In genomic region chr12:6370576-6370935, GRCh38 we compare ENCODE assay signal across 11 cellular contexts. TPM values are rescaled to one million over a fixed set of nuclear protein-coding genes. Genes with fewer than 3 reads are reported as not detected.
A peak's percentile ranks its signal among the peaks of the same experiment; 100 is the strongest.
DNase-seq lines count a peak whose midpoint lies in the region; ATAC-seq and TF ChIP-seq lines count a peak whose summit lies in the region.
"Had no signal": no experiment of that assay in that cellular context is flagged by ENCODE, and none has a peak within 500 bp of the region (broad histone marks: within the 10 kb centered on the region; RNA-seq: fewer than 3 reads in every experiment).

No MANE protein-coding gene starts in this region.

- H3K27ac Mint-ChIP-seq in mesothelial cell of epicardium (peak overlapping the region; percentile 89), type B pancreatic cell (peak overlapping the region; percentile 96)

- H3K4me1 Mint-ChIP-seq in mesothelial cell of epicardium = peaks cover 53% of the 10 kb centered on the region
- peaks cover 21% of the 10 kb centered on the region for H3K4me1 Mint-ChIP-seq in type B pancreatic cell (ENCODE audit: unreplicated experiment)

- DNase-seq in SK-N-SH (no peak), breast epithelium (ENCODE audit: low spot score in 2 of 2) (no peak), mesothelial cell of epicardium (ENCODE audit: low spot score in 2 of 2, unreplicated experiment in 2 of 2) (no peak), type B pancreatic cell (ENCODE audit: extremely low spot score, unreplicated experiment) (no peak), Karpas-422 (no peak)
- DNase-seq in effector CD8-positive, alpha-beta T cell (lab: John Stamatoyannopoulos, UW) = no peak
- DNase-seq: activated T-cell treated with anti-CD3 and anti-CD28 coated beads, Interleukin-2, amount 50 U/mL, for 1 hour; gastrocnemius medialis; GOT3 had no signal

- TF ChIP-seq EP300 in SK-N-SH (IDR thresholded peaks at IDR 0.05; ENCODE audit: borderline replicate concordance in 1 of 2, low read depth in 1 of 2, low read length in 1 of 2) = no peak

- H3K36me3 ChIP-seq in SK-N-SH (replicated peaks in 1 of 2; ENCODE audit: control insufficient read depth in 1 of 2, insufficient read depth in 2 of 2, low read length in 1 of 2) (no peaks in the 10 kb centered on the region), breast epithelium (no peaks in the 10 kb centered on the region), Karpas-422 (ENCODE audit: insufficient read depth, low read length) (no peaks in the 10 kb centered on the region)
- H3K36me3 ChIP-seq: gastrocnemius medialis had no signal

- H3K4me2 ChIP-seq in SK-N-SH (peak overlapping the region; percentile 54), Karpas-422 (ENCODE audit: low read depth, low read length, poor library complexity, severe bottlenecking) (no peak overlapping the region)

- no peaks in the 10 kb centered on the region for H3K27me3 ChIP-seq in SK-N-SH (ENCODE audit: insufficient read depth)
- no peaks in the 10 kb centered on the region for H3K27me3 ChIP-seq in breast epithelium
- no peaks in the 10 kb centered on the region for H3K27me3 ChIP-seq in Karpas-422 (ENCODE audit: low read length)
- H3K27me3 ChIP-seq: gastrocnemius medialis had no signal

- H3K9me3 ChIP-seq in SK-N-SH = no peaks in the 10 kb centered on the region
- H3K9me3 ChIP-seq in breast epithelium = no peaks in the 10 kb centered on the region
- H3K9me3 ChIP-seq in Karpas-422 (ENCODE audit: low read length) = no peaks in the 10 kb centered on the region
- H3K9me3 ChIP-seq: gastrocnemius medialis had no signal

- H3F3A ChIP-seq in SK-N-SH (replicated peaks; ENCODE audit: insufficient read depth) = peaks cover 19% of the 10 kb centered on the region

- TF ChIP-seq RAD21 in SK-N-SH (IDR thresholded peaks at IDR 0.05; ENCODE audit: low read length) = no peak

- no peak for TF ChIP-seq CTCF in SK-N-SH (IDR thresholded peaks at IDR 0.05)
- no peak for TF ChIP-seq CTCF in breast epithelium (IDR thresholded peaks at IDR 0.05)
- no peak for TF ChIP-seq CTCF in mesothelial cell of epicardium (IDR thresholded peaks at IDR 0.05; ENCODE audit: unreplicated experiment)
- no peak for TF ChIP-seq CTCF in type B pancreatic cell (conservative IDR thresholded peaks at IDR 0.05)

- CTCF ChIA-PET in SK-N-SH (lab: Yijun Ruan, JAX) = interaction anchor here (1.5 to 1.6 kb wide), 2 partner anchors 95 to 382 kb away, joined by 3 to 4 read pairs; no protein-coding TSS in a partner anchor

- intact Hi-C loops in breast epithelium (cut with DNase I; ENCODE audit: low total_unique reads) = no loop called here

- no peaks in the 10 kb centered on the region for H3K9me3 Mint-ChIP-seq in mesothelial cell of epicardium
- peaks cover under 1% of the 10 kb centered on the region for H3K9me3 Mint-ChIP-seq in type B pancreatic cell

- H3K36me3 Mint-ChIP-seq in mesothelial cell of epicardium (no peaks in the 10 kb centered on the region), type B pancreatic cell (peaks cover 8% of the 10 kb centered on the region)

- H3K4me1 ChIP-seq in SK-N-SH (ENCODE audit: control insufficient read depth in 1 of 2, insufficient read depth in 2 of 2, low read depth in 1 of 2, low read length in 1 of 2) (peaks cover 4 to 26% of the 10 kb centered on the region in 2 experiments; a peak in 3 of 4 replicates), breast epithelium (peaks cover 3 to 10% of the 10 kb centered on the region in 2 donors), Karpas-422 (ENCODE audit: low read length) (peaks cover 2% of the 10 kb centered on the region; the same call in 1 of the 2 replicates)

- no peaks in the 10 kb centered on the region for H3K27me3 Mint-ChIP-seq in mesothelial cell of epicardium (ENCODE audit: low read depth)
- H3K27me3 Mint-ChIP-seq in type B pancreatic cell = peaks cover 3% of the 10 kb centered on the region

- H3K9ac ChIP-seq in SK-N-SH (peak overlapping the region; percentile 47; the same call in 1 of the 2 replicates), Karpas-422 (ENCODE audit: low read length) (no peak overlapping the region)

- no peaks in the 10 kb centered on the region for H4K20me1 ChIP-seq in SK-N-SH (ENCODE audit: insufficient read depth)
- H4K20me1 ChIP-seq in Karpas-422 (ENCODE audit: insufficient read depth, low read depth, low read length) = no peaks in the 10 kb centered on the region

- TF ChIP-seq POLR2A in breast epithelium (IDR thresholded peaks at IDR 0.05) = no peak

- H3K79me2 ChIP-seq in SK-N-SH (ENCODE audit: insufficient read depth) = no peaks in the 10 kb centered on the region
- no peaks in the 10 kb centered on the region for H3K79me2 ChIP-seq in Karpas-422 (ENCODE audit: low read length)

- H3K4me3 ChIP-seq in SK-N-SH (ENCODE audit: low read depth in 2 of 2, low read length in 1 of 2) (no peak overlapping the region), breast epithelium (peak overlapping the region in 2 of 3 donors; percentile 53 to 65), Karpas-422 (ENCODE audit: low read length) (no peak overlapping the region)
- H3K4me3 ChIP-seq: gastrocnemius medialis had no signal

- POLR2A ChIA-PET in SK-N-SH (lab: Yijun Ruan, JAX) = interaction anchor here (0.6 kb wide), 1 partner anchor 184 kb away, joined by 4 read pairs; no protein-coding TSS in a partner anchor

- H3K9me2 ChIP-seq in SK-N-SH (no peaks in the 10 kb centered on the region), Karpas-422 (replicated peaks; ENCODE audit: insufficient read depth, low read length) (no peaks in the 10 kb centered on the region)

- H2AFZ ChIP-seq in SK-N-SH (ENCODE audit: low read depth) = peak overlapping the region; percentile 38; the same call in 1 of the 2 replicates
- no peak overlapping the region for H2AFZ ChIP-seq in Karpas-422 (ENCODE audit: low read length)

- ATAC-seq in SK-N-SH treated with all-trans-retinoic acid at 6 μM for 48 hours = no peak
- ATAC-seq in GM21515 (IDR thresholded peaks at IDR 0.05; ENCODE audit: unreplicated experiment) = no peak

- H3K27ac ChIP-seq in SK-N-SH (ENCODE audit: low read depth in 2 of 2, low read length in 1 of 2) (peak overlapping the region in 1 of 2 experiments; percentile 74; a peak in 3 of 4 replicates), breast epithelium (peak overlapping the region; percentile 92 to 97), Karpas-422 (ENCODE audit: low read length) (no peak overlapping the region)
- H3K27ac ChIP-seq: gastrocnemius medialis had no signal

- H3K4me3 Mint-ChIP-seq in mesothelial cell of epicardium (no peak overlapping the region), type B pancreatic cell (peak overlapping the region; percentile 82)

- WGBS in SK-N-SH (ENCODE audit: low lambda C conversion rate) = 88% methylated on average over 4 of the region's 4 CpGs

TF ChIP-seq in SK-N-SH, 30 proteins besides CTCF, POLR2A, EP300 and RAD21 (continues in another document):
- TF ChIP-seq ELF1 (IDR thresholded peaks at IDR 0.05) (no peak), RXRA (IDR thresholded peaks at IDR 0.05; ENCODE audit: borderline replicate concordance, low read depth) (no peak), GABPA (IDR thresholded peaks at IDR 0.05; ENCODE audit: low read depth) (no peak), TCF12 (IDR thresholded peaks at IDR 0.05) (no peak), RFX5 (IDR thresholded peaks at IDR 0.05; ENCODE audit: low read length) (no peak), NRF1 (IDR thresholded peaks at IDR 0.05; ENCODE audit: low read depth, low read length) (no peak), POLR2AphosphoS5 (IDR thresholded peaks at IDR 0.05; ENCODE audit: low read depth, low read length) (no peak), CHD2 (IDR thresholded peaks at IDR 0.05; ENCODE audit: low read length, partially characterized antibody) (no peak), RCOR1 (IDR thresholded peaks at IDR 0.05; ENCODE audit: low read length) (no peak), NFIC (IDR thresholded peaks at IDR 0.05; ENCODE audit: borderline replicate concordance) (no peak)

TF ChIP-seq in SK-N-SH treated with all-trans-retinoic acid at 6 μM for 48 hours, 23 proteins besides CTCF, POLR2A, EP300 and RAD21 (continues in another document):
- no peak for TF ChIP-seq ISL1 (CRISPR knock-in tag; IDR thresholded peaks at IDR 0.05)

RNA-seq across cellular contexts. Expression of gene SCNN1A, which starts 4.8 kb away (rescaled TPM):
- 0.71 and 1.6 TPM in 2 replicates for polyA plus RNA-seq in SK-N-SH (2012; rRNA removed)
- polyA plus RNA-seq in SK-N-SH (2012; cell fraction: cytosol; rRNA removed) = 0.97 and 0.98 TPM in 2 replicates
- polyA plus RNA-seq in SK-N-SH (2012; cell fraction: nucleus; rRNA removed) = 1.2 and 1.6 TPM in 2 replicates
- 100 to 1,000 TPM in 1 of 3 donors, 10 to 100 TPM in 1, 1 to 10 TPM in 1; 1.3 to 175 (median 93.7) TPM for total RNA-seq in breast epithelium
- 20.1 to 21.5 TPM (median 20.3 TPM) in 3 replicates for total RNA-seq in mesothelial cell of epicardium
- total RNA-seq in type B pancreatic cell (ENCODE audit: low replicate concordance) = 29.2 and 72.7 TPM in 2 replicates
- not detected in 2 replicates for total RNA-seq in Karpas-422 (2014; rRNA removed; shearing (Covaris generic); ENCODE audit: low replicate concordance)

RNA-seq across cellular contexts. Expression of gene LTBR, which starts 13.4 kb away (rescaled TPM):
- polyA plus RNA-seq in SK-N-SH (2012; rRNA removed) = 0.10 and 0.12 TPM in 2 replicates
- polyA plus RNA-seq in SK-N-SH (2012; cell fraction: cytosol; rRNA removed) = 0.03 and 0.06 TPM in 2 replicates
- 0.32 and 0.73 TPM in 2 replicates for polyA plus RNA-seq in SK-N-SH (2012; cell fraction: nucleus; rRNA removed)
- total RNA-seq in breast epithelium (100 to 1,000 TPM in 2 of 3 donors, 10 to 100 TPM in 1; 90.1 to 115 (median 108) TPM), mesothelial cell of epicardium (61.7 to 68.1 TPM (median 66.8 TPM) in 3 replicates), type B pancreatic cell (ENCODE audit: low replicate concordance) (18.5 and 98.5 TPM in 2 replicates)
- total RNA-seq in Karpas-422 (2014; rRNA removed; shearing (Covaris generic); ENCODE audit: low replicate concordance) = not detected in 2 replicates

RNA-seq across cellular contexts. Expression of gene TNFRSF1A, which starts 28.7 kb away (rescaled TPM):
- 68.3 and 92.9 TPM in 2 replicates for polyA plus RNA-seq in SK-N-SH (2012; rRNA removed)
- 86.7 and 93.2 TPM in 2 replicates for polyA plus RNA-seq in SK-N-SH (2012; cell fraction: cytosol; rRNA removed)
- polyA plus RNA-seq in SK-N-SH (2012; cell fraction: nucleus; rRNA removed) = 72.6 and 75.2 TPM in 2 replicates
- total RNA-seq in breast epithelium (100 to 1,000 TPM; 232 to 256 (median 238) TPM), mesothelial cell of epicardium (65.4 to 70.4 TPM (median 68.9 TPM) in 3 replicates), type B pancreatic cell (ENCODE audit: low replicate concordance) (79.1 and 222 TPM in 2 replicates)
- total RNA-seq in Karpas-422 (2014; rRNA removed; shearing (Covaris generic); ENCODE audit: low replicate concordance) = 0.72 TPM in 1 of 2 replicates, not detected in the other

Comparison
In these comparisons a context has a peak if more than half of its experiments do, and no peak if none do; other contexts are left out.
1. H3K4me3 ChIP-seq: peak in breast epithelium (2 of 3); none in SK-N-SH (0 of 2) and Karpas-422 (single experiment).
2. RNA of gene LTBR, which starts 13.4 kb away (total RNA-seq): 90.1 to 115 TPM in breast epithelium, 61.7 to 68.1 TPM in mesothelial cell of epicardium and 18.5 to 98.5 TPM in type B pancreatic cell; not detected in Karpas-422; every median in the first group is over 10 times any median in the second.
3. RNA of gene TNFRSF1A, which starts 28.7 kb away (total RNA-seq): 232 to 256 TPM in breast epithelium, 79.1 to 222 TPM in type B pancreatic cell and 65.4 to 70.4 TPM in mesothelial cell of epicardium; 0.72 TPM in Karpas-422; every median in the first group is over 10 times any median in the second.